In genomic region chr19:49556412-49557398, GRCh38 we compare ENCODE assay signal across 13 cellular contexts. TPM values are rescaled to one million over a fixed set of nuclear protein-coding genes. Genes with fewer than 3 reads are reported as not detected.
DNase-seq lines count a peak whose midpoint lies in the region; ATAC-seq and TF ChIP-seq lines count a peak whose summit lies in the region.
"Had no signal": no experiment of that assay in that cellular context is flagged by ENCODE, and none has a peak within 500 bp of the region (broad histone marks: within the 10 kb centered on the region; RNA-seq: fewer than 3 reads in every experiment).

No MANE protein-coding gene starts in this region.

- no peaks in the 10 kb centered on the region for H3K27me3 Mint-ChIP-seq in T-helper 2 cell treated with Interferon-gamma antibody and Interleukin-4, amounts not matched to agents 5 μg/mL and 100 μg/mL, for 36 hours (ENCODE audit: low read depth)
- H3K27me3 Mint-ChIP-seq in central memory CD8-positive, alpha-beta T cell, result no peaks in the 10 kb centered on the region
- H3K27me3 Mint-ChIP-seq in osteocyte (ENCODE audit: unreplicated experiment), result no peaks in the 10 kb centered on the region
- H3K27me3 Mint-ChIP-seq: activated B cell treated with CpG ODN at 0.5 μM for 24 hours; natural killer cell treated with Interleukin-12 subunit alpha and Interleukin-12 subunit beta and Interleukin-15 and Interleukin-18, amount 100 ng/mL, for 72 hours had no signal

- H3K27ac ChIP-seq in muscle layer of colon (ENCODE audit: low read depth, low read length), result peak overlapping the region; percentile 32
- H3K27ac ChIP-seq: GM23248 had no signal

- peaks cover 24% of the 10 kb centered on the region for H3K36me3 ChIP-seq in muscle layer of colon (ENCODE audit: insufficient read depth, low read length)
- H3K36me3 ChIP-seq: uterus had no signal

- peaks cover 71% of the 10 kb centered on the region for H3K4me1 Mint-ChIP-seq in T-helper 2 cell treated with Interferon-gamma antibody and Interleukin-4, amounts not matched to agents 5 μg/mL and 100 μg/mL, for 36 hours (ENCODE audit: low read depth)
- peaks cover 59% of the 10 kb centered on the region for H3K4me1 Mint-ChIP-seq in central memory CD8-positive, alpha-beta T cell
- H3K4me1 Mint-ChIP-seq in osteocyte (ENCODE audit: unreplicated experiment), result peaks cover 2% of the 10 kb centered on the region

- H3K4me3 Mint-ChIP-seq in T-helper 2 cell treated with Interferon-gamma antibody and Interleukin-4, amounts not matched to agents 5 μg/mL and 100 μg/mL, for 36 hours, result peak overlapping the region; percentile 79
- peak overlapping the region; percentile 56 for H3K4me3 Mint-ChIP-seq in central memory CD8-positive, alpha-beta T cell
- no peak overlapping the region for H3K4me3 Mint-ChIP-seq in osteocyte (ENCODE audit: unreplicated experiment)
- H3K4me3 Mint-ChIP-seq: activated B cell treated with CpG ODN at 0.5 μM for 24 hours; natural killer cell treated with Interleukin-12 subunit alpha and Interleukin-12 subunit beta and Interleukin-15 and Interleukin-18, amount 100 ng/mL, for 72 hours had no signal

- no peak for ATAC-seq in central memory CD8-positive, alpha-beta T cell (replicated peaks; ENCODE audit: extremely low read depth, poor library complexity, severe bottlenecking)
- ATAC-seq in GM21360 (IDR thresholded peaks at IDR 0.05; ENCODE audit: unreplicated experiment) (no peak), GM21737 (IDR thresholded peaks at IDR 0.05; ENCODE audit: unreplicated experiment) (no peak)

- H3K9me3 Mint-ChIP-seq in T-helper 2 cell treated with Interferon-gamma antibody and Interleukin-4, amounts not matched to agents 5 μg/mL and 100 μg/mL, for 36 hours, result peaks cover 4% of the 10 kb centered on the region
- H3K9me3 Mint-ChIP-seq in central memory CD8-positive, alpha-beta T cell, result no peaks in the 10 kb centered on the region
- H3K9me3 Mint-ChIP-seq in osteocyte (ENCODE audit: unreplicated experiment), result no peaks in the 10 kb centered on the region
- H3K9me3 Mint-ChIP-seq: activated B cell treated with CpG ODN at 0.5 μM for 24 hours; natural killer cell treated with Interleukin-12 subunit alpha and Interleukin-12 subunit beta and Interleukin-15 and Interleukin-18, amount 100 ng/mL, for 72 hours had no signal

- H3K4me1 ChIP-seq in muscle layer of colon (ENCODE audit: insufficient read depth, low read length), result peaks cover 3% of the 10 kb centered on the region
- H3K4me1 ChIP-seq: uterus had no signal

- H3K9me3 ChIP-seq in muscle layer of colon (ENCODE audit: low read length), result no peaks in the 10 kb centered on the region
- H3K9me3 ChIP-seq: uterus had no signal

- H3K36me3 Mint-ChIP-seq in T-helper 2 cell treated with Interferon-gamma antibody and Interleukin-4, amounts not matched to agents 5 μg/mL and 100 μg/mL, for 36 hours (ENCODE audit: low read depth), result peaks cover 66% of the 10 kb centered on the region
- peaks cover 42% of the 10 kb centered on the region for H3K36me3 Mint-ChIP-seq in central memory CD8-positive, alpha-beta T cell (ENCODE audit: insufficient read depth)
- H3K36me3 Mint-ChIP-seq in osteocyte (ENCODE audit: unreplicated experiment), result peaks cover 27% of the 10 kb centered on the region

- H3K9ac ChIP-seq in muscle layer of colon (ENCODE audit: low read length), result no peak overlapping the region
- H3K9ac ChIP-seq: GM23248 had no signal

- DNase-seq in D341Med (ENCODE audit: low spot score) (peak; percentile 36), SK-N-DZ (ENCODE audit: low spot score) (no peak), osteocyte (ENCODE audit: extremely low spot score, unreplicated experiment) (no peak)
- DNase-seq in T-helper 2 cell treated with Interferon-gamma antibody and Interleukin-4, amounts not matched to agents 5 μg/mL and 100 μg/mL, for 36 hours (ENCODE audit: low spot score), result no peak
- no peak for DNase-seq in central memory CD8-positive, alpha-beta T cell (ENCODE audit: low spot score in 2 of 2)
- DNase-seq: activated B cell treated with CpG ODN at 0.5 μM for 24 hours, NCI-H1436 treated with DMSO at 0.1 percent for 48 hours had no signal

- TF ChIP-seq CTCF in osteocyte (IDR thresholded peaks at IDR 0.05), result no peak

- H3K4me3 ChIP-seq in muscle layer of colon (ENCODE audit: low read depth in 1 of 2, low read length in 2 of 2), result no peak overlapping the region
- H3K4me3 ChIP-seq: GM23248, uterus had no signal

- H3K27ac Mint-ChIP-seq in T-helper 2 cell treated with Interferon-gamma antibody and Interleukin-4, amounts not matched to agents 5 μg/mL and 100 μg/mL, for 36 hours, result peak overlapping the region; percentile 45
- no peak overlapping the region for H3K27ac Mint-ChIP-seq in central memory CD8-positive, alpha-beta T cell (ENCODE audit: low read depth)
- no peak overlapping the region for H3K27ac Mint-ChIP-seq in osteocyte (ENCODE audit: unreplicated experiment)
- H3K27ac Mint-ChIP-seq: activated B cell treated with CpG ODN at 0.5 μM for 24 hours had no signal

- H3K27me3 ChIP-seq in muscle layer of colon (ENCODE audit: control insufficient read depth in 1 of 2, insufficient read depth in 2 of 2, low read length in 2 of 2), result no peaks in the 10 kb centered on the region
- H3K27me3 ChIP-seq: uterus had no signal

RNA-seq across cellular contexts. Expression of gene NOSIP, which starts 23.7 kb away (rescaled TPM):
- 86.0 and 94.2 TPM in 2 replicates for polyA plus RNA-seq in SK-N-DZ (2014; cell fraction: cytosol; rRNA removed)
- 62.2 and 63.6 TPM in 2 replicates for polyA plus RNA-seq in SK-N-DZ (2014; cell fraction: nucleus; rRNA removed)
- 58.7 and 66.2 TPM in 2 replicates for total RNA-seq in osteocyte

RNA-seq across cellular contexts. Expression of gene PRRG2, which starts 24.4 kb away (rescaled TPM):
- polyA plus RNA-seq in SK-N-DZ (2014; cell fraction: cytosol; rRNA removed), result 0.31 and 0.67 TPM in 2 replicates
- 0.67 TPM in 1 of 2 replicates, not detected in the other for polyA plus RNA-seq in SK-N-DZ (2014; cell fraction: nucleus; rRNA removed)
- total RNA-seq in osteocyte, result 0.32 and 0.52 TPM in 2 replicates
- total RNA-seq: GM23248 had no signal

RNA-seq across cellular contexts. Expression of gene RCN3, which starts 28.9 kb away (rescaled TPM):
- 6.9 and 16.4 TPM in 2 replicates for polyA plus RNA-seq in SK-N-DZ (2014; cell fraction: cytosol; rRNA removed)
- 7.5 and 25.5 TPM in 2 replicates for polyA plus RNA-seq in SK-N-DZ (2014; cell fraction: nucleus; rRNA removed)
- 81.3 and 85.0 TPM in 2 replicates for total RNA-seq in osteocyte

RNA-seq across cellular contexts. Expression of gene PRR12, which starts 34.3 kb away (rescaled TPM):
- polyA plus RNA-seq in SK-N-DZ (2014; cell fraction: cytosol; rRNA removed), result 1.3 and 2.3 TPM in 2 replicates
- polyA plus RNA-seq in SK-N-DZ (2014; cell fraction: nucleus; rRNA removed), result 2.0 and 3.1 TPM in 2 replicates
- 31.6 and 32.9 TPM in 2 replicates for total RNA-seq in osteocyte

RNA-seq across cellular contexts. Expression of gene FCGRT, which starts 44.2 kb away (rescaled TPM):
- polyA plus RNA-seq in SK-N-DZ (2014; cell fraction: cytosol; rRNA removed), result 6.2 and 10.0 TPM in 2 replicates
- 12.9 and 20.4 TPM in 2 replicates for polyA plus RNA-seq in SK-N-DZ (2014; cell fraction: nucleus; rRNA removed)
- total RNA-seq in osteocyte, result 253 and 278 TPM in 2 replicates
